8 cellular contexts compared by ENCODE assay signal in genomic region chr21:34614693-34615486, GRCh38. TPM values are rescaled to one million over a fixed set of nuclear protein-coding genes. Genes with fewer than 3 reads are reported as not detected.
DNase-seq lines count a peak whose midpoint lies in the region; ATAC-seq and TF ChIP-seq lines count a peak whose summit lies in the region.

TSS of gene RCAN1 (minus strand) at chr21:34615113. CDS start at chr21:34615011, 102 bp downstream.

- peaks cover 30% of the 10 kb centered on the region for H3K4me1 Mint-ChIP-seq in activated T-helper 1 cell treated with anti-CD3 and anti-CD28 coated beads, Interleukin-12 subunit alpha, Interleukin-12 subunit beta, Interleukin-2, Interleukin-4 antibody, amounts not matched to agents 30 ng/mL and 10 ng/mL and 1 ng/mL, durations not matched to agents 14 hours and 24 hours and 36 hours (ENCODE audit: low read depth)

- intact Hi-C loops in activated T-helper 1 cell treated with anti-CD3 and anti-CD28 coated beads, Interleukin-12 subunit alpha, Interleukin-12 subunit beta, Interleukin-2, Interleukin-4 antibody, amounts not matched to agents 30 ng/mL and 10 ng/mL and 1 ng/mL, durations not matched to agents 14 hours and 24 hours and 36 hours (cut with micrococcal nuclease), result loop anchor here (1.0 to 10.0 kb wide), 6 partner anchors 26 to 1770 kb away; partner anchors contain the start of genes ATP5PO, CHAF1B, CRYZL1 and ITSN1
- intact Hi-C loops in esophagus squamous epithelium (cut with DNase I), result no loop called here

- DNase-seq in DND-41 (peak; percentile 92), RKO (ENCODE audit: low spot score) (peak; percentile 93), esophagus squamous epithelium (lab: John Stamatoyannopoulos, UW) (peak; percentile 44), myocyte (ENCODE audit: low read depth) (peak; percentile 97)
- DNase-seq in activated T-helper 1 cell treated with anti-CD3 and anti-CD28 coated beads, Interleukin-12 subunit alpha, Interleukin-12 subunit beta, Interleukin-2, Interleukin-4 antibody, amounts not matched to agents 30 ng/mL and 10 ng/mL and 1 ng/mL, durations not matched to agents 14 hours and 24 hours and 36 hours (ENCODE audit: low spot score), result peak; percentile 86
- peak; percentile 77 to 82 for DNase-seq in stimulated activated CD8-positive, alpha-beta memory T cell treated with anti-CD3 and anti-CD28 coated beads, Interleukin-7, amount 100 ng/mL, for 4 hours (ENCODE audit: low read depth in 2 of 2)

- 2% methylated on average over 9 of the region's 109 CpGs; no CpG with 5 or more reads in 1 of the 2 donors for WGBS in esophagus squamous epithelium, 2 donors

- peaks cover 76% of the 10 kb centered on the region for H3K4me1 ChIP-seq in DND-41 (ENCODE audit: insufficient read depth, low read length)
- peaks cover 11 to 31% (median 16%) of the 10 kb centered on the region in 3 donors for H3K4me1 ChIP-seq in esophagus squamous epithelium

- peak within 1 kb of the TSS; percentile 78 for H2AFZ ChIP-seq in DND-41 (ENCODE audit: low read depth, low read length)

- H3K27ac ChIP-seq in DND-41 (ENCODE audit: low read length) (peak within 1 kb of the TSS; percentile 91), KOPT-K1 (ENCODE audit: low read depth, low read length, poor library complexity, severe bottlenecking) (peak within 1 kb of the TSS; percentile 64), esophagus squamous epithelium (peak within 1 kb of the TSS; percentile 86 to 94 (median 88))

- peaks cover 5% of the 10 kb centered on the region for H3K27me3 Mint-ChIP-seq in activated T-helper 1 cell treated with anti-CD3 and anti-CD28 coated beads, Interleukin-12 subunit alpha, Interleukin-12 subunit beta, Interleukin-2, Interleukin-4 antibody, amounts not matched to agents 30 ng/mL and 10 ng/mL and 1 ng/mL, durations not matched to agents 14 hours and 24 hours and 36 hours (ENCODE audit: insufficient read depth)

- peak within 1 kb of the TSS; percentile 36 to 70; a peak in 3 of 4 replicates for H3K4me3 ChIP-seq in DND-41 (ENCODE audit: low read depth in 1 of 2, low read length in 2 of 2)
- peak within 1 kb of the TSS; percentile 73 to 96 (median 93) for H3K4me3 ChIP-seq in esophagus squamous epithelium

- ATAC-seq in DND-41 (ENCODE audit: insufficient read depth, low read depth) (peak; percentile 89), GM21825 (IDR thresholded peaks at IDR 0.05; ENCODE audit: unreplicated experiment) (peak; percentile 94)

- TF ChIP-seq CTCF in DND-41 (IDR thresholded peaks at IDR 0.05; ENCODE audit: borderline replicate concordance, extremely low read depth, low read length, poor library complexity, severe bottlenecking) (no peak), esophagus squamous epithelium (IDR thresholded peaks at IDR 0.05) (peak in 1 of 6 experiments; percentile 28)

- H3K36me3 ChIP-seq in DND-41 (ENCODE audit: insufficient read depth, low read length), result no peaks in the 10 kb centered on the region
- H3K36me3 ChIP-seq in KOPT-K1 (ENCODE audit: insufficient read depth, low read length), result no peaks in the 10 kb centered on the region
- H3K36me3 ChIP-seq in esophagus squamous epithelium, result no peaks in the 10 kb centered on the region

- H3K79me2 ChIP-seq in DND-41 (ENCODE audit: insufficient read depth, low read length), result peaks cover 50% of the 10 kb centered on the region

- peak in 2 of 4 donors; percentile 35 to 45 for TF ChIP-seq POLR2A in esophagus squamous epithelium (IDR thresholded peaks at IDR 0.05)

- H4K20me1 ChIP-seq in DND-41 (ENCODE audit: insufficient read depth, low read length), result peaks cover 10% of the 10 kb centered on the region; the same call in 1 of the 2 replicates

- H3K27ac Mint-ChIP-seq in activated T-helper 1 cell treated with anti-CD3 and anti-CD28 coated beads, Interleukin-12 subunit alpha, Interleukin-12 subunit beta, Interleukin-2, Interleukin-4 antibody, amounts not matched to agents 30 ng/mL and 10 ng/mL and 1 ng/mL, durations not matched to agents 14 hours and 24 hours and 36 hours, result peak within 1 kb of the TSS; percentile 57

- H3K9ac ChIP-seq in DND-41 (ENCODE audit: low read depth, low read length), result peak within 1 kb of the TSS; percentile 72

- H3K9me3 ChIP-seq in DND-41 (ENCODE audit: insufficient read depth, low read length, severe bottlenecking), result no peaks in the 10 kb centered on the region
- no peaks in the 10 kb centered on the region for H3K9me3 ChIP-seq in KOPT-K1 (ENCODE audit: insufficient read depth, low read length, poor library complexity, severe bottlenecking)
- no peaks in the 10 kb centered on the region for H3K9me3 ChIP-seq in esophagus squamous epithelium

- peak within 1 kb of the TSS; percentile 85 for H3K4me3 Mint-ChIP-seq in activated T-helper 1 cell treated with anti-CD3 and anti-CD28 coated beads, Interleukin-12 subunit alpha, Interleukin-12 subunit beta, Interleukin-2, Interleukin-4 antibody, amounts not matched to agents 30 ng/mL and 10 ng/mL and 1 ng/mL, durations not matched to agents 14 hours and 24 hours and 36 hours

- no peaks in the 10 kb centered on the region for H3K36me3 Mint-ChIP-seq in activated T-helper 1 cell treated with anti-CD3 and anti-CD28 coated beads, Interleukin-12 subunit alpha, Interleukin-12 subunit beta, Interleukin-2, Interleukin-4 antibody, amounts not matched to agents 30 ng/mL and 10 ng/mL and 1 ng/mL, durations not matched to agents 14 hours and 24 hours and 36 hours (ENCODE audit: low read depth)

- H3K27me3 ChIP-seq in DND-41 (ENCODE audit: insufficient read depth, low read length, poor library complexity), result no peaks in the 10 kb centered on the region
- no peaks in the 10 kb centered on the region for H3K27me3 ChIP-seq in esophagus squamous epithelium

- H3K4me2 ChIP-seq in DND-41 (ENCODE audit: insufficient read depth, low read length), result peak within 1 kb of the TSS; percentile 88

- no peaks in the 10 kb centered on the region for H3K9me3 Mint-ChIP-seq in activated T-helper 1 cell treated with anti-CD3 and anti-CD28 coated beads, Interleukin-12 subunit alpha, Interleukin-12 subunit beta, Interleukin-2, Interleukin-4 antibody, amounts not matched to agents 30 ng/mL and 10 ng/mL and 1 ng/mL, durations not matched to agents 14 hours and 24 hours and 36 hours

RNA-seq across cellular contexts. Expression of gene RCAN1, which starts in this region (rescaled TPM):
- total RNA-seq in activated T-helper 1 cell treated with anti-CD3 and anti-CD28 coated beads, Interleukin-12 subunit alpha, Interleukin-12 subunit beta, Interleukin-2, Interleukin-4 antibody, amounts not matched to agents 30 ng/mL and 10 ng/mL and 1 ng/mL, durations not matched to agents 14 hours and 24 hours and 36 hours, result 10.7 and 11.1 TPM in 2 replicates
- total RNA-seq in esophagus squamous epithelium (10 to 100 TPM; 12.4 to 21.0 (median 17.0) TPM), myocyte (23.8 and 40.2 TPM in 2 replicates)
- 37.6 TPM for polyA plus RNA-seq in myocyte (2012)

Comparison
In these comparisons a context has a peak if more than half of its experiments do, and no peak if none do; other contexts are left out.
1. Peak in every context shown above with its lines: DNase-seq, ATAC-seq, H3K4me3 ChIP-seq and H3K27ac ChIP-seq.
2. DNase-seq: peak in every context shown above with its lines; median percentile 97 in myocyte; 93 in RKO; 92 in DND-41; 86 in activated T-helper 1 cell treated with anti-CD3 and anti-CD28 coated beads, Interleukin-12 subunit alpha, Interleukin-12 subunit beta, Interleukin-2, Interleukin-4 antibody, amounts not matched to agents 30 ng/mL and 10 ng/mL and 1 ng/mL, durations not matched to agents 14 hours and 24 hours and 36 hours; 80 in stimulated activated CD8-positive, alpha-beta memory T cell treated with anti-CD3 and anti-CD28 coated beads, Interleukin-7, amount 100 ng/mL, for 4 hours; 44 in esophagus squamous epithelium.